Comparison of ENCODE assay signal across 1 cellular context in genomic region chr6:135935951-135936601, GRCh38.
TF ChIP-seq lines count a peak whose summit lies in the region.

No MANE protein-coding gene starts in this region.

TF ChIP-seq in HepG2, 621 proteins besides CTCF, POLR2A, EP300 and RAD21 (continued from another document):
- TF ChIP-seq CERS6 (CRISPR knock-in tag; IDR thresholded peaks at IDR 0.05) (no peak), CBX1 (IDR thresholded peaks at IDR 0.05; ENCODE audit: low read depth) (no peak), HOXA9 (CRISPR knock-in tag; IDR thresholded peaks at IDR 0.05; ENCODE audit: borderline replicate concordance) (no peak), ZNF562 (CRISPR knock-in tag; IDR thresholded peaks at IDR 0.05; ENCODE audit: borderline replicate concordance) (no peak), ZFP62 (CRISPR knock-in tag; IDR thresholded peaks at IDR 0.05) (no peak), TCF7 (IDR thresholded peaks at IDR 0.05; ENCODE audit: low read depth) (no peak), ZNF644 (CRISPR knock-in tag; IDR thresholded peaks at IDR 0.05; ENCODE audit: low read depth) (no peak), HNRNPK (IDR thresholded peaks at IDR 0.05; ENCODE audit: low read depth, low read length, poor library complexity, severe bottlenecking) (no peak), SP4 (CRISPR knock-in tag; IDR thresholded peaks at IDR 0.05) (no peak)
